In the genomic region with DNA sequence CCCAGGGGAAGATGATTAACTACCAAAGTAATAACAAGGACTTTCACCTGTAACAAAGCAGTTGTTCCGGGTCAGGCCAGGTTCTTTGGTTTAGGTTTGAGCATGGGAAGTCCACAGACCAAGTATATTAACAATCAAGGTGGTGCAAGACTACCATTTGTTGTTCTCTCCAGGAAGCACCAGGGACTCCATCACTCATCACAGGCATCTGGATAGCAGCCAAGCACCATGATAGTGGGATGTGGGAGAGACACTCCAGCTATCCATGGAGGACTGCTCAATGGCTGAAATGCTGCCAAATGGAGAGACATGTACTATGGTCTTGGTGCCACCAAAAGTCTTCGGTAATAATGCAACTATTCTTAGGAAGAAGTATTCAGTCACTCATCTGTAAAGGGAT, we compare ENCODE assay signal across 18 cellular contexts.
DNase-seq lines count a peak whose midpoint lies in the region; ATAC-seq and TF ChIP-seq lines count a peak whose summit lies in the region.
"Had no signal": no experiment of that assay in that cellular context is flagged by ENCODE, and none has a peak within 500 bp of the region (broad histone marks: within the 10 kb centered on the region; RNA-seq: fewer than 3 reads in every experiment).

No MANE protein-coding gene starts in this region.

- H3K27me3 Mint-ChIP-seq in CD4-positive, alpha-beta memory T cell: no peaks in the 10 kb centered on the region

- peak overlapping the region in 1 of 7 donors; percentile 19 for H3K27ac Mint-ChIP-seq in CD4-positive, alpha-beta memory T cell
- H3K27ac Mint-ChIP-seq: T-helper 1 cell treated with Interleukin-12 subunit alpha and Interleukin-12 subunit beta and Interleukin-4 antibody, amounts not matched to agents 30 μg/mL and 1 μg/mL, for 36 hours had no signal

- no peaks in the 10 kb centered on the region for H3K9me3 Mint-ChIP-seq in CD4-positive, alpha-beta memory T cell
- H3K9me3 Mint-ChIP-seq: neural crest cell; T-helper 1 cell treated with Interleukin-12 subunit alpha and Interleukin-12 subunit beta and Interleukin-4 antibody, amounts not matched to agents 30 μg/mL and 1 μg/mL, for 36 hours had no signal

- H3K9me3 ChIP-seq in BE2C (no peaks in the 10 kb centered on the region), HEK293 (ENCODE audit: control insufficient read depth, insufficient read depth, low read depth, low read length) (no peaks in the 10 kb centered on the region), right atrium auricular region (no peaks in the 10 kb centered on the region)
- H3K9me3 ChIP-seq in CD4-positive, alpha-beta memory T cell (ENCODE audit: control insufficient read depth in 1 of 2, low read length in 2 of 2): no peaks in the 10 kb centered on the region
- H3K9me3 ChIP-seq: right lobe of liver, suprapubic skin had no signal

- peaks cover 39 to 61% (median 52%) of the 10 kb centered on the region in 4 donors for H3K4me1 Mint-ChIP-seq in CD4-positive, alpha-beta memory T cell

- TF ChIP-seq CTCF in BE2C (IDR thresholded peaks at IDR 0.05; ENCODE audit: low read depth, low read length) (no peak), HEK293 (tag by site-specific recombination; IDR thresholded peaks at IDR 0.05) (no peak), brain microvascular endothelial cell (IDR thresholded peaks at IDR 0.05; ENCODE audit: low read depth, low read length, missing control alignments) (no peak), right atrium auricular region (IDR thresholded peaks at IDR 0.05) (peak in 1 of 2 donors; percentile 18)

- H3K4me3 ChIP-seq in BE2C (ENCODE audit: low read depth, low read length): no peak overlapping the region
- no peak overlapping the region for H3K4me3 ChIP-seq in HEK293 (ENCODE audit: low read depth, low read length)
- no peak overlapping the region for H3K4me3 ChIP-seq in brain microvascular endothelial cell (ENCODE audit: low read depth, low read length)
- H3K4me3 ChIP-seq in right atrium auricular region: no peak overlapping the region
- no peak overlapping the region for H3K4me3 ChIP-seq in CD4-positive, alpha-beta memory T cell (ENCODE audit: low read length in 2 of 2)
- H3K4me3 ChIP-seq: right lobe of liver, suprapubic skin had no signal

- ATAC-seq in HG03280 (IDR thresholded peaks at IDR 0.05; ENCODE audit: unreplicated experiment): no peak
- ATAC-seq: activated CD4-positive, CD25-positive, alpha-beta regulatory T cell treated with anti-CD3 and anti-CD28 coated beads, Interleukin-2, amount 50 U/mL, for 24 hours; right lobe of liver had no signal

- H3K4me3 Mint-ChIP-seq in CD4-positive, alpha-beta memory T cell: no peak overlapping the region
- H3K4me3 Mint-ChIP-seq: neural crest cell; T-helper 1 cell treated with Interleukin-12 subunit alpha and Interleukin-12 subunit beta and Interleukin-4 antibody, amounts not matched to agents 30 μg/mL and 1 μg/mL, for 36 hours had no signal

- CTCF ChIA-PET in HEK293 (lab: Yijun Ruan, JAX): no interaction called here
- CTCF ChIA-PET in CD4-positive, alpha-beta memory T cell (lab: Charles Lee; ENCODE audit: partially characterized antibody): interaction anchor here (0.8 to 1.5 kb wide), 3 partner anchors 7 to 23 kb away, joined by 3 to 4 read pairs (median 3); no protein-coding TSS in a partner anchor

- H3K4me1 ChIP-seq in BE2C (peaks cover 3% of the 10 kb centered on the region), HEK293 (ENCODE audit: control insufficient read depth, insufficient read depth, low read length) (peaks cover 10% of the 10 kb centered on the region; the same call in 1 of the 2 replicates), right atrium auricular region (peaks cover 0 to 29% of the 10 kb centered on the region in 2 donors)
- peaks cover 7% of the 10 kb centered on the region for H3K4me1 ChIP-seq in CD4-positive, alpha-beta memory T cell (ENCODE audit: insufficient read depth, low read length)
- H3K4me1 ChIP-seq: right lobe of liver, suprapubic skin had no signal

- POLR2A ChIA-PET in HEK293 (lab: Yijun Ruan, JAX): no interaction called here
- POLR2A ChIA-PET in CD4-positive, alpha-beta memory T cell (lab: Charles Lee; ENCODE audit: partially characterized antibody): interaction anchor here (1.8 kb wide), 1 partner anchor 62 kb away, joined by 5 read pairs; no protein-coding TSS in a partner anchor

- H3K36me3 Mint-ChIP-seq in CD4-positive, alpha-beta memory T cell: no peaks in the 10 kb centered on the region

- no peaks in the 10 kb centered on the region for H3K36me3 ChIP-seq in BE2C
- H3K36me3 ChIP-seq in HEK293 (ENCODE audit: control insufficient read depth in 2 of 2, insufficient read depth in 1 of 2, low read length in 2 of 2): no peaks in the 10 kb centered on the region
- H3K36me3 ChIP-seq in brain microvascular endothelial cell (replicated peaks): no peaks in the 10 kb centered on the region
- H3K36me3 ChIP-seq in right atrium auricular region: no peaks in the 10 kb centered on the region
- H3K36me3 ChIP-seq in CD4-positive, alpha-beta memory T cell (ENCODE audit: insufficient read depth, low read length): no peaks in the 10 kb centered on the region
- H3K36me3 ChIP-seq: right lobe of liver, suprapubic skin had no signal

- H3K27ac ChIP-seq in HEK293 (ENCODE audit: extremely low read depth, low read depth, low read length) (no peak overlapping the region), brain microvascular endothelial cell (no peak overlapping the region), right atrium auricular region (no peak overlapping the region)
- H3K27ac ChIP-seq in CD4-positive, alpha-beta memory T cell (ENCODE audit: low read depth, low read length): no peak overlapping the region
- H3K27ac ChIP-seq: right lobe of liver, suprapubic skin had no signal

- DNase-seq in BE2C (peak; percentile 79), brain microvascular endothelial cell (peak; percentile 37), right atrium auricular region (ENCODE audit: low spot score) (peak; percentile 62), Ammon's horn (ENCODE audit: low spot score) (no peak)
- DNase-seq in CD4-positive, alpha-beta memory T cell: no peak
- no peak for DNase-seq in activated CD4-positive, alpha-beta T cell treated with anti-CD3 and anti-CD28 coated beads, Interleukin-2, amount 50 U/mL, for 48 hours
- DNase-seq: activated CD8-positive, alpha-beta memory T cell treated with anti-CD3 and anti-CD28 coated beads, Interleukin-2, amount 50 U/mL, for 4 hours; activated naive CD4-positive, alpha-beta T cell treated with Interleukin-2 at 50 U/mL for 16 hours; AML-193; Karpas-422; NCI-H1694; right lobe of liver had no signal

- H3K27me3 ChIP-seq in BE2C: no peaks in the 10 kb centered on the region
- no peaks in the 10 kb centered on the region for H3K27me3 ChIP-seq in brain microvascular endothelial cell (replicated peaks)
- H3K27me3 ChIP-seq in right atrium auricular region: no peaks in the 10 kb centered on the region
- H3K27me3 ChIP-seq in CD4-positive, alpha-beta memory T cell (ENCODE audit: insufficient read depth, low read length): no peaks in the 10 kb centered on the region
- H3K27me3 ChIP-seq: right lobe of liver, suprapubic skin had no signal

- in situ Hi-C loops in brain microvascular endothelial cell (cut with HindIII; ENCODE audit: low pct_ligation_motif_present, low sequenced_read_pairs): no loop called here

- intact Hi-C loops in CD4-positive, alpha-beta memory T cell (cut with micrococcal nuclease): no loop called here

TF ChIP-seq in HEK293, 187 proteins besides CTCF, POLR2A, EP300 and RAD21:
- TF ChIP-seq SCRT1 (tag by site-specific recombination; IDR thresholded peaks at IDR 0.05; ENCODE audit: borderline replicate concordance) (no peak), IKZF3 (tag by site-specific recombination; IDR thresholded peaks at IDR 0.05) (peak; percentile 18; the same call in 1 of the 2 replicates), ZIC2 (tag by site-specific recombination; IDR thresholded peaks at IDR 0.05) (peak; percentile 51)

Comparison
In these comparisons a context has a peak if more than half of its experiments do, and no peak if none do; other contexts are left out.
1. DNase-seq: peak in BE2C (single experiment), brain microvascular endothelial cell (single experiment) and right atrium auricular region (single experiment); none in CD4-positive, alpha-beta memory T cell (0 of 5), Ammon's horn (single experiment) and activated CD4-positive, alpha-beta T cell treated with anti-CD3 and anti-CD28 coated beads, Interleukin-2, amount 50 U/mL, for 48 hours (0 of 2).